20 cellular contexts compared by ENCODE assay signal in genomic region chr12:87383705-87384104, GRCh38.
DNase-seq lines count a peak whose midpoint lies in the region; FAIRE-seq and TF ChIP-seq lines count a peak whose summit lies in the region.
"Had no signal": no experiment of that assay in that cellular context is flagged by ENCODE, and none has a peak within 500 bp of the region (broad histone marks: within the 10 kb centered on the region; RNA-seq: fewer than 3 reads in every experiment).

No MANE protein-coding gene starts in this region.

- no peak overlapping the region for H2BK5ac ChIP-seq in mesendoderm (ENCODE audit: low read length)

- FAIRE-seq in urothelium cell line (lab: Jason Lieb, UNC): no peak
- FAIRE-seq: endometrium had no signal

- no peak overlapping the region for H3K56ac ChIP-seq in mesendoderm (ENCODE audit: low read length)

- peaks cover 9% of the 10 kb centered on the region for H3K4me1 ChIP-seq in mesendoderm (ENCODE audit: control insufficient read depth, low read depth, low read length)
- peaks cover 8% of the 10 kb centered on the region for H3K4me1 ChIP-seq in testis

- H3K27ac ChIP-seq in mesendoderm (ENCODE audit: low read depth, low read length) (no peak overlapping the region), testis (no peak overlapping the region)
- H3K27ac ChIP-seq: brain microvascular endothelial cell had no signal

- H2BK15ac ChIP-seq in mesendoderm (replicated peaks; ENCODE audit: low read depth): no peak overlapping the region

- H3K9me3 ChIP-seq in testis: no peaks in the 10 kb centered on the region
- H3K9me3 ChIP-seq: HAP-1 had no signal

- DNase-seq in HT1080 (ENCODE audit: low read depth) (peak; percentile 4), amniotic epithelial cell (ENCODE audit: low read depth) (peak; percentile 72), mesendoderm (peak; percentile 42), urothelium cell line (ENCODE audit: low spot score) (peak; percentile 0), testis (no peak), T1000 (lab: John Stamatoyannopoulos, UW) (no peak), NCI-H526 (lab: John Stamatoyannopoulos, UW) (no peak)
- DNase-seq: activated CD4-positive, alpha-beta T cell treated with anti-CD3 and anti-CD28 coated beads, Interleukin-2, amount 10 ng/mL, durations not matched to agents 7 days and 5 days; activated CD8-positive, alpha-beta memory T cell treated with anti-CD3 and anti-CD28 coated beads, Interleukin-2, amount 50 U/mL, for 4 hours; brain microvascular endothelial cell; cortex of kidney; DMS79 treated with DMSO at 0.1 percent for 48 hours; naive B cell; NCI-H2171; SHP77; stimulated activated CD4-positive, alpha-beta T cell treated with anti-CD3 and anti-CD28 coated beads, Interleukin-2, amount 100 ng/mL, for 24 hours; stimulated activated naive CD4-positive, alpha-beta T cell; T-cell had no signal

- intact Hi-C loops in testis (cut with DNase I; ENCODE audit: low total_unique reads): no loop called here

- H3K27me3 ChIP-seq in mesendoderm (ENCODE audit: insufficient read depth, low read length, poor library complexity) (no peaks in the 10 kb centered on the region), testis (no peaks in the 10 kb centered on the region)
- H3K27me3 ChIP-seq: brain microvascular endothelial cell had no signal

- H4K8ac ChIP-seq in mesendoderm (ENCODE audit: low read depth, low read length): no peak overlapping the region

- TF ChIP-seq POLR2A in testis (IDR thresholded peaks at IDR 0.05): no peak

- no peak overlapping the region for H2BK120ac ChIP-seq in mesendoderm (ENCODE audit: low read depth, low read length)

- no peak overlapping the region for H3K4me2 ChIP-seq in mesendoderm (ENCODE audit: low read length)

- no peak overlapping the region for H3K18ac ChIP-seq in mesendoderm (ENCODE audit: low read length)

- H2AK5ac ChIP-seq in mesendoderm (ENCODE audit: low read length): no peak overlapping the region

- no peak overlapping the region for H3K4ac ChIP-seq in mesendoderm (ENCODE audit: low read depth, low read length)

- H3K4me3 ChIP-seq in mesendoderm (ENCODE audit: low read length) (no peak overlapping the region), testis (no peak overlapping the region)
- H3K4me3 ChIP-seq: HAP-1 had no signal

- no peak overlapping the region for H4K5ac ChIP-seq in mesendoderm (ENCODE audit: low read length)

- no peak overlapping the region for H3K23ac ChIP-seq in mesendoderm (ENCODE audit: low read length)

- H3K79me2 ChIP-seq in mesendoderm (ENCODE audit: control insufficient read depth, insufficient read depth, low read length): no peaks in the 10 kb centered on the region

- no peak for TF ChIP-seq CTCF in testis (IDR thresholded peaks at IDR 0.05)

- H3K36me3 ChIP-seq in mesendoderm (ENCODE audit: control insufficient read depth, insufficient read depth, low read length) (no peaks in the 10 kb centered on the region), testis (ENCODE audit: low read depth, missing control alignments) (no peaks in the 10 kb centered on the region)
- H3K36me3 ChIP-seq: brain microvascular endothelial cell, HAP-1 had no signal

- no peaks in the 10 kb centered on the region for H3K79me1 ChIP-seq in mesendoderm (ENCODE audit: low read length)

- no peak overlapping the region for H3K9ac ChIP-seq in mesendoderm (ENCODE audit: low read length)

Comparison
In these comparisons a context has a peak if more than half of its experiments do, and no peak if none do; other contexts are left out.
1. DNase-seq: peak in HT1080 (single experiment), amniotic epithelial cell (single experiment), mesendoderm (single experiment) and urothelium cell line (single experiment); none in testis (single experiment), T1000 (single experiment) and NCI-H526 (0 of 2).